8 cellular contexts compared by ENCODE assay signal in the genomic region with DNA sequence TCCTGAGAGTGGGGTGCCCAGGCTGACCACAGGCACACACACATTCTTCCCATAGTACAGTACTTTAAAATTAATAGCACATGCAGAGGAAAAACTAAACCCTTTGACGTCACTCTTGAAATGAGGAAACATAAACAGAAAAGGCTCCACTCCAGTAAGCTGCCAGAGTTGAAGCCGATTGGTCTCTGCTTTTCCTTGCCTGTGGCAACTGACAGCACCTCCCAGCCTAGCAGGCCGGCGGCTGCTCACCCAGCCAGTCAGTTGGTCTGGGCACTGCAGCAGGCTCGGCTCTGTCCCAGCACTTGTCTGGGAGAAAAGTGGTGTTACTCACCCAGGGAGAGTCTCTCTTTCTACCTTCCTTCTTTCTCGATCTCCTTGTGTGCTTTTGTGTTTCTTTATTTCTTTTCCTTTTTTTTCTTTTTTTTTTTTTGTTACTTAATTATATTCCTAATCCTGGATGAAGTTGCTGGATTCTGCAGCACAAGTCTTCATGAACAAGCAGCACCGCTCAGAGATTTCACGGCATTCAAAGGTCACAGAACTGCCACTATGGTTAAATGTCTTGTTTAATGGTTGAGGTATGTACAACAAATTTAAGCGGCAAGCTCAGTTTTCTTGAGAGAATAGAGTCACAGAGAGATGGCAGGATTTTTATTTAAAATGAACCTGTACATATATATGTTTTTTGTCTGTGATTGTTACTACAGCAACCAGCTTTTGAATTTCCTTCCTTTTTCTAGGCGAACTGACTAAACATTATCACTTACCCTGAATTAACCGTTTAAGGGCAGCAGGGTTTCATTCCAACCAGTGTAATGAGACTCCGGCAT. TPM values are rescaled to one million over a fixed set of nuclear protein-coding genes. Genes with fewer than 3 reads are reported as not detected.
DNase-seq lines count a peak whose midpoint lies in the region; ATAC-seq and TF ChIP-seq lines count a peak whose summit lies in the region.

A gene (plus strand): TSS at position 260 of the 830 bp plus-strand sequence.

- TF ChIP-seq CTCF in mammary epithelial cell (conservative IDR thresholded peaks at IDR 0.05 in 1 of 2, IDR thresholded peaks at IDR 0.05 in 1 of 2; ENCODE audit: extremely low read depth in 1 of 2, insufficient read depth in 1 of 2, low read depth in 1 of 2, low read length in 2 of 2): no peak

- H3K4me1 ChIP-seq in mammary epithelial cell (ENCODE audit: insufficient read depth, low read length): no peaks in the 10 kb centered on the region
- H3K4me1 ChIP-seq in iPS-18a (ENCODE audit: control insufficient read depth, low read depth, low read length): no peaks in the 10 kb centered on the region

- H3K27ac ChIP-seq in mammary epithelial cell (ENCODE audit: insufficient read depth, low read depth, low read length): no peak within 1 kb of the TSS
- no peak within 1 kb of the TSS for H3K27ac ChIP-seq in iPS-18a (ENCODE audit: low read length)

- H3K27ac Mint-ChIP-seq in T-helper 17 cell: peak within 1 kb of the TSS; percentile 53

- H3K36me3 ChIP-seq in mammary epithelial cell (ENCODE audit: insufficient read depth, low read length) (no peaks in the 10 kb centered on the region), iPS-18a (ENCODE audit: control insufficient read depth, low read depth, low read length) (no peaks in the 10 kb centered on the region)

- no peaks in the 10 kb centered on the region for H3K36me3 Mint-ChIP-seq in T-helper 17 cell (ENCODE audit: low read depth)

- ATAC-seq in GM21423 (IDR thresholded peaks at IDR 0.05; ENCODE audit: unreplicated experiment) (peak; percentile 86), T-helper 17 cell (peak; percentile 87), sciatic nerve (peak; percentile 98), HG03025 (IDR thresholded peaks at IDR 0.05; ENCODE audit: low FRiP score, unreplicated experiment) (no peak)

- no peak within 1 kb of the TSS for H3K4me2 ChIP-seq in mammary epithelial cell (ENCODE audit: insufficient read depth, low read depth, low read length)

- peak within 1 kb of the TSS; percentile 33 for H3K4me3 Mint-ChIP-seq in T-helper 17 cell

- no peaks in the 10 kb centered on the region for H3K27me3 Mint-ChIP-seq in T-helper 17 cell

- H4K20me1 ChIP-seq in mammary epithelial cell (ENCODE audit: insufficient read depth, low read length): no peaks in the 10 kb centered on the region

- intact Hi-C loops in mammary epithelial cell (cut with micrococcal nuclease): no loop called here
- intact Hi-C loops in sciatic nerve (cut with DNase I): no loop called here

- H3K27me3 ChIP-seq in mammary epithelial cell (ENCODE audit: insufficient read depth, low read length): peaks cover 2% of the 10 kb centered on the region
- no peaks in the 10 kb centered on the region for H3K27me3 ChIP-seq in iPS-18a (ENCODE audit: control insufficient read depth, insufficient read depth, low read length)

- CTCF ChIA-PET in mammary epithelial cell (lab: Charles Lee; ENCODE audit: low non-redundant PET): no interaction called here

- no peak within 1 kb of the TSS for H2AFZ ChIP-seq in mammary epithelial cell (ENCODE audit: low read depth, low read length)

- H3K4me3 ChIP-seq in mammary epithelial cell (replicated peaks in 1 of 3; ENCODE audit: insufficient read depth in 1 of 3, low read depth in 2 of 3, low read length in 3 of 3) (no peak within 1 kb of the TSS), iPS-18a (ENCODE audit: low read length) (no peak within 1 kb of the TSS)

- peaks cover 3% of the 10 kb centered on the region for H3K4me1 Mint-ChIP-seq in T-helper 17 cell

- 47% methylated on average over 12 of the region's 12 CpGs for WGBS in mammary epithelial cell (ENCODE audit: low coverage, missing lambda C conversion rate)

- H3K79me2 ChIP-seq in mammary epithelial cell (ENCODE audit: insufficient read depth, low read length): no peaks in the 10 kb centered on the region

- BruUV-seq in mammary epithelial cell (replicated peaks; lab: Mats Ljungman, UMichigan): no TSS peak

- in situ Hi-C loops in mammary epithelial cell (cut with MboI; ENCODE audit: low sequenced_read_pairs in 2 of 2): no loop called here

- dilution Hi-C loops in mammary epithelial cell (cut with HindIII; ENCODE audit: low sequenced_read_pairs): no loop called here

- H3K9ac ChIP-seq in mammary epithelial cell (ENCODE audit: insufficient read depth, low read length) (no peak within 1 kb of the TSS), iPS-18a (ENCODE audit: low read length) (peak within 1 kb of the TSS; percentile 1)

- DNase-seq in DMS 273 treated with DMSO at 0.1 percent for 48 hours (lab: John Stamatoyannopoulos, UW) (peak; percentile 34), HS-5 (ENCODE audit: low read depth) (peak; percentile 91), T-helper 17 cell (no peak), mammary epithelial cell (peak; percentile 71), sciatic nerve (ENCODE audit: low spot score) (peak; percentile 87)

- no peaks in the 10 kb centered on the region for H3K9me3 ChIP-seq in T-helper 17 cell (ENCODE audit: control insufficient read depth, low read length, poor library complexity, severe bottlenecking)
- no peaks in the 10 kb centered on the region for H3K9me3 ChIP-seq in mammary epithelial cell (replicated peaks; ENCODE audit: insufficient read depth, low read length)
- H3K9me3 ChIP-seq in iPS-18a (ENCODE audit: control insufficient read depth, low read depth, low read length): no peaks in the 10 kb centered on the region

RNA-seq across cellular contexts. Expression of the gene that starts here (rescaled TPM):
- total RNA-seq in T-helper 17 cell (under 1 TPM; 0.18 to 0.25 TPM), mammary epithelial cell (under 1 TPM in 1 of 2 donors, not detected in 1; 0.50 TPM), sciatic nerve (13.3 TPM)
- not detected for polyA plus RNA-seq in mammary epithelial cell
- not detected for polyA minus RNA-seq in mammary epithelial cell

Comparison
In these comparisons a context has a peak if more than half of its experiments do, and no peak if none do; other contexts are left out.
1. Peak in ATAC-seq in T-helper 17 cell; RNA of the gene not detected or under 1 TPM.
2. Peak in DNase-seq in mammary epithelial cell; RNA of the gene not detected or under 1 TPM.
3. DNase-seq: peak in DMS 273 treated with DMSO at 0.1 percent for 48 hours (single experiment), HS-5 (single experiment) and sciatic nerve (single experiment); none in T-helper 17 cell (0 of 3).